21 cellular contexts compared by ENCODE assay signal in the genomic region with DNA sequence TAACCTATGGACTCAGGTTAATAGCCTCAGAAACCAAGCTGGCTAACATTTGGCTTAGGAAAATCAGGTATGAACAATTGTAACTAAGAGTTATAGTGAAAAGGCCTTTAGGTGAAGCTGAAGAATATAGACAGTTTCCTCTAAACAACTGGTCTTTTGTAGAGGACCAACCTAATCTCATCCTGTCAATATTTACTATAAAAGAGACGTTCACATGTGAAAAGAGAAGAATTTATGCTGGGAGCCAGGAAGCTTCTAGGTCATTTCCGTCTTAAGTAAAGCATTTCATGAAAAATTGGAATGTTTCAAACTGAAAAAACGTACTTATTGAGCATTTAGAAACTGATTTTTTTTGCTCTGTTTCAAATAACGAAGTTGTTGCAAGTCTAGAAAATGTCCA.
"Had no signal": no experiment of that assay in that cellular context is flagged by ENCODE, and none has a peak within 500 bp of the region (broad histone marks: within the 10 kb centered on the region; RNA-seq: fewer than 3 reads in every experiment).

No MANE protein-coding gene starts in this region.

- H3K9me3 ChIP-seq: SK-N-SH had no signal

- DNase-seq: KBM-7, NCI-H1092, NCI-H1105 treated with DMSO at 0.1 percent for 48 hours, NCI-H1417 treated with DMSO at 0.1 percent for 48 hours, NCI-H146, NCI-H187, NCI-H2029, NCI-H2081 treated with DMSO at 0.1 percent for 48 hours, NCI-H2171, NCI-H226, NCI-H446, NCI-H510A, NCI-H524 treated with DMSO at 0.1 percent for 48 hours, NCI-H69, NCI-H774, Right ventricle myocardium superior, RPMI8226, SW 1271, T-cell had no signal

- H3K27ac Mint-ChIP-seq: T-cell had no signal

- H3K4me1 Mint-ChIP-seq: T-cell had no signal

- H3K27ac ChIP-seq: HL-60 had no signal

- H3K4me3 Mint-ChIP-seq: T-cell had no signal

- H3K9ac ChIP-seq: SK-N-SH had no signal

- H3K27me3 Mint-ChIP-seq: T-cell had no signal

- H3K4me2 ChIP-seq: SK-N-SH had no signal

- H3K36me3 Mint-ChIP-seq: T-cell had no signal
